ENCODE assay signal across 8 cellular contexts in the genomic region with DNA sequence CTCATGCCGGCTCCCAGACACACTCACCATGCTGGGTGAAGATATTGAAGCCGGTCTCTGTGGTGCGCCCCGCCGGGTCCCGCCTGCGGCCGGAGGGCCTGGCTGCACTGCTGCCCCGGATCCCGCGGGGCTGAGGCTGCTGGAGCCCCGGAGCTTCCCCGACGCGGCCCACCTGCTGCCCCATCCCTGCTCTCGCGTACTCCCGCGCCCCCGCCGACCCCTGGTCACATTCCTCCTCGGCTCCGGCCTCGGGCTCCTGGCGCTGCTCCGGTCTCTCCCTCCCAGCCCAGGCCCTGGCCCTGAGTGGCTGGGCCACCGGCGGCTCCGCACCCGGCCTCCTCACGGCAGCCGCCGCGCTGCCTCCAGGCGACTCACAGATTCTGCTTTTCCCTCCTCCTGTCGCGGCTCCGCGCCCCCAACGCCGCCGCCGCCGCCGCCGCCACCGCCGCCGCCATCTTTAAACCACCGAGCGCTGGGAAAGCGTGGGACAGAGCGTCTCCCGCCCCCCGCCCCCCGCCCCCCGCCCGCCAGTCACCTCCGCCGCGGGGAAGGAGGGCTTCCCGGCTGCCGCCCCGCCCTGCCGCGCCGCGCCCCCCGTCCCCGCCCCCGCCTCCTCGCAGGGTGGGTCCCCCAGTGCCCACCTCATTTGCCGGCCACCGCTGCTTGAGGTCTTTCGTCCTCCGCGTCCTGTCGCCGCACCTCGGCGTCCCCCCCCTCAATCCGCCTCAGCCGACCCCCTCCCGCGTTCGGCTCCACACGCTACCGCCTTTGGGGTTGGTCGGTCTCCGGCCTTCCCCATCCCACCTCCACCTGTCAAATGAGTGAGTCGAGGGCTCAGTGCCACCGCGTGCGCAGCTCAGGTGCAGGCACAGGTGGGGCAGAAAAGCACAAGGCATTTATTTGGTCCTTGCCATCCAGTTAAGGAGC. TPM values are rescaled to one million over a fixed set of nuclear protein-coding genes. Genes with fewer than 3 reads are reported as not detected.
DNase-seq lines count a peak whose midpoint lies in the region; ATAC-seq and TF ChIP-seq lines count a peak whose summit lies in the region.

Gene ABL2, minus strand, starts transcription at position 464 of the 927 bp plus-strand sequence. Its CDS starts 280 bp downstream, at position 184.

- H3K9me3 ChIP-seq in esophagus muscularis mucosa, result no peaks in the 10 kb centered on the region

- H3K4me3 ChIP-seq in esophagus muscularis mucosa, result peak within 1 kb of the TSS; percentile 95 to 100 (median 99)

- no peaks in the 10 kb centered on the region for H3K27me3 Mint-ChIP-seq in natural killer cell treated with Interleukin-12 subunit alpha and Interleukin-12 subunit beta and Interleukin-15 and Interleukin-18, amount 100 ng/mL, for 72 hours
- no peaks in the 10 kb centered on the region for H3K27me3 Mint-ChIP-seq in stimulated activated naive CD8-positive, alpha-beta T cell treated with anti-CD3 and anti-CD28 coated beads, Interleukin-15, amount 100 ng/mL, for 72 hours

- DNase-seq in AG08396 (ENCODE audit: low spot score) (peak; percentile 81), NOMO-1 (lab: John Stamatoyannopoulos, UW; ENCODE audit: unreplicated experiment in 2 of 2) (peak; percentile 25 to 30), esophagus muscularis mucosa (ENCODE audit: extremely low spot score) (no peak)
- peak; percentile 53 to 68 for DNase-seq in activated T-cell treated with anti-CD3 and anti-CD28 coated beads, Interleukin-2, amount 50 U/mL, for 48 hours
- no peak for DNase-seq in natural killer cell treated with Interleukin-12 subunit alpha and Interleukin-12 subunit beta and Interleukin-15 and Interleukin-18, amount 100 ng/mL, for 72 hours (ENCODE audit: low spot score)
- DNase-seq in stimulated activated naive CD8-positive, alpha-beta T cell treated with anti-CD3 and anti-CD28 coated beads, Interleukin-15, amount 100 ng/mL, for 72 hours, result peak; percentile 30 to 56

- no peaks in the 10 kb centered on the region for H3K9me3 Mint-ChIP-seq in natural killer cell treated with Interleukin-12 subunit alpha and Interleukin-12 subunit beta and Interleukin-15 and Interleukin-18, amount 100 ng/mL, for 72 hours
- H3K9me3 Mint-ChIP-seq in stimulated activated naive CD8-positive, alpha-beta T cell treated with anti-CD3 and anti-CD28 coated beads, Interleukin-15, amount 100 ng/mL, for 72 hours, result no peaks in the 10 kb centered on the region

- peaks cover 0 to 3% (median 2%) of the 10 kb centered on the region in 4 donors for H3K36me3 ChIP-seq in esophagus muscularis mucosa

- peak; percentile 61 for ATAC-seq in GM18909 (IDR thresholded peaks at IDR 0.05; ENCODE audit: poor library complexity, unreplicated experiment)
- ATAC-seq in HG03196 (IDR thresholded peaks at IDR 0.05; ENCODE audit: unreplicated experiment), result peak; percentile 55
- peak; percentile 75 to 82 for ATAC-seq in natural killer cell treated with Interleukin-12 subunit alpha and Interleukin-12 subunit beta and Interleukin-15 and Interleukin-18, amount 100 ng/mL, for 72 hours
- peak; percentile 67 for ATAC-seq in stimulated activated naive CD8-positive, alpha-beta T cell treated with anti-CD3 and anti-CD28 coated beads, Interleukin-15, amount 100 ng/mL, for 72 hours

- WGBS in esophagus muscularis mucosa, result 0% methylated on average over 8 of the region's 94 CpGs

- TF ChIP-seq CTCF in esophagus muscularis mucosa (IDR thresholded peaks at IDR 0.05), result no peak

- no peak for TF ChIP-seq EP300 in esophagus muscularis mucosa (IDR thresholded peaks at IDR 0.05)

- intact Hi-C loops in esophagus muscularis mucosa (cut with DNase I), result no loop called here

- H3K27ac ChIP-seq in esophagus muscularis mucosa (replicated peaks in 1 of 4), result peak within 1 kb of the TSS; percentile 85 to 92 (median 90)

- peak within 1 kb of the TSS; percentile 92 for H3K4me3 Mint-ChIP-seq in natural killer cell treated with Interleukin-12 subunit alpha and Interleukin-12 subunit beta and Interleukin-15 and Interleukin-18, amount 100 ng/mL, for 72 hours
- H3K4me3 Mint-ChIP-seq in stimulated activated naive CD8-positive, alpha-beta T cell treated with anti-CD3 and anti-CD28 coated beads, Interleukin-15, amount 100 ng/mL, for 72 hours, result peak within 1 kb of the TSS; percentile 96 to 98

- peaks cover 21 to 26% of the 10 kb centered on the region in 2 donors for H3K4me1 Mint-ChIP-seq in natural killer cell treated with Interleukin-12 subunit alpha and Interleukin-12 subunit beta and Interleukin-15 and Interleukin-18, amount 100 ng/mL, for 72 hours (ENCODE audit: low read depth in 2 of 2)
- peaks cover 39% of the 10 kb centered on the region for H3K4me1 Mint-ChIP-seq in stimulated activated naive CD8-positive, alpha-beta T cell treated with anti-CD3 and anti-CD28 coated beads, Interleukin-15, amount 100 ng/mL, for 72 hours

- peaks cover 18 to 40% (median 35%) of the 10 kb centered on the region in 4 donors for H3K4me1 ChIP-seq in esophagus muscularis mucosa

- no peaks in the 10 kb centered on the region for H3K36me3 Mint-ChIP-seq in natural killer cell treated with Interleukin-12 subunit alpha and Interleukin-12 subunit beta and Interleukin-15 and Interleukin-18, amount 100 ng/mL, for 72 hours

- H3K27ac Mint-ChIP-seq in natural killer cell treated with Interleukin-12 subunit alpha and Interleukin-12 subunit beta and Interleukin-15 and Interleukin-18, amount 100 ng/mL, for 72 hours, result peak within 1 kb of the TSS; percentile 71 to 79
- peak within 1 kb of the TSS; percentile 83 to 97 for H3K27ac Mint-ChIP-seq in stimulated activated naive CD8-positive, alpha-beta T cell treated with anti-CD3 and anti-CD28 coated beads, Interleukin-15, amount 100 ng/mL, for 72 hours

- TF ChIP-seq POLR2A in esophagus muscularis mucosa (IDR thresholded peaks at IDR 0.05; ENCODE audit: low read depth), result no peak

- H3K27me3 ChIP-seq in esophagus muscularis mucosa, result no peaks in the 10 kb centered on the region

RNA-seq across cellular contexts. Expression of gene ABL2, which starts in this region (rescaled TPM):
- total RNA-seq in esophagus muscularis mucosa, result 10 to 100 TPM; 12.9 to 37.3 (median 15.6) TPM
- total RNA-seq in natural killer cell treated with Interleukin-12 subunit alpha and Interleukin-12 subunit beta and Interleukin-15 and Interleukin-18, amount 100 ng/mL, for 72 hours, result 10 to 100 TPM; 11.3 to 18.4 TPM

Comparison
In these comparisons a context has a peak if more than half of its experiments do, and no peak if none do; other contexts are left out.
1. DNase-seq: peak in AG08396 (single experiment), NOMO-1 (2 of 2), activated T-cell treated with anti-CD3 and anti-CD28 coated beads, Interleukin-2, amount 50 U/mL, for 48 hours (2 of 2) and stimulated activated naive CD8-positive, alpha-beta T cell treated with anti-CD3 and anti-CD28 coated beads, Interleukin-15, amount 100 ng/mL, for 72 hours (2 of 2); none in esophagus muscularis mucosa (single experiment) and natural killer cell treated with Interleukin-12 subunit alpha and Interleukin-12 subunit beta and Interleukin-15 and Interleukin-18, amount 100 ng/mL, for 72 hours (single experiment).
2. Peak in every context shown above with its lines, with median percentiles within 50 percentile points of each other: ATAC-seq.